ENCODE assay signal across 22 cellular contexts in genomic region chr17:17577373-17577772, GRCh38.
"Had no signal": no experiment of that assay in that cellular context is flagged by ENCODE, and none has a peak within 500 bp of the region (broad histone marks: within the 10 kb centered on the region; RNA-seq: fewer than 3 reads in every experiment).

No MANE protein-coding gene starts in this region.

- H3K4me3 Mint-ChIP-seq: activated CD4-positive, alpha-beta memory T cell treated with anti-CD3 and anti-CD28 coated beads for 36 hours; activated CD4-positive, alpha-beta T cell treated with anti-CD3 and anti-CD28 coated beads, Interleukin-2, amount 10 ng/mL, durations not matched to agents 24 days and 14 days; activated naive CD4-positive, alpha-beta T cell treated with anti-CD3 and anti-CD28 coated beads for 36 hours; activated naive CD8-positive, alpha-beta T cell; activated T-cell treated with anti-CD3 and anti-CD28 coated beads, Interleukin-2, amount 50 U/mL, for 4 hours; T-helper 1 cell treated with Interleukin-12 subunit alpha and Interleukin-12 subunit beta and Interleukin-4 antibody, amounts not matched to agents 30 μg/mL and 1 μg/mL, for 36 hours; WTC11 had no signal

- H3K27ac ChIP-seq: brain microvascular endothelial cell had no signal

- H3K4me1 Mint-ChIP-seq: activated CD4-positive, alpha-beta T cell treated with anti-CD3 and anti-CD28 coated beads, Interleukin-2, amount 10 ng/mL, durations not matched to agents 24 days and 14 days had no signal

- H3K9me3 Mint-ChIP-seq: activated CD4-positive, alpha-beta memory T cell treated with anti-CD3 and anti-CD28 coated beads for 36 hours; activated CD4-positive, alpha-beta T cell treated with anti-CD3 and anti-CD28 coated beads, Interleukin-2, amount 10 ng/mL, durations not matched to agents 24 days and 14 days; activated naive CD4-positive, alpha-beta T cell treated with anti-CD3 and anti-CD28 coated beads for 36 hours; activated T-cell treated with anti-CD3 and anti-CD28 coated beads, Interleukin-2, amount 50 U/mL, for 4 hours; T-helper 1 cell treated with Interleukin-12 subunit alpha and Interleukin-12 subunit beta and Interleukin-4 antibody, amounts not matched to agents 30 μg/mL and 1 μg/mL, for 36 hours; WTC11 had no signal

- H3K27ac Mint-ChIP-seq: activated CD4-positive, alpha-beta memory T cell treated with anti-CD3 and anti-CD28 coated beads for 36 hours; activated CD4-positive, alpha-beta T cell treated with anti-CD3 and anti-CD28 coated beads, Interleukin-2, amount 10 ng/mL, durations not matched to agents 24 days and 14 days; activated naive CD4-positive, alpha-beta T cell treated with anti-CD3 and anti-CD28 coated beads for 36 hours; activated naive CD8-positive, alpha-beta T cell; T-helper 1 cell treated with Interleukin-12 subunit alpha and Interleukin-12 subunit beta and Interleukin-4 antibody, amounts not matched to agents 30 μg/mL and 1 μg/mL, for 36 hours had no signal

- H3K27me3 Mint-ChIP-seq: activated CD4-positive, alpha-beta memory T cell treated with anti-CD3 and anti-CD28 coated beads for 36 hours; activated CD4-positive, alpha-beta T cell treated with anti-CD3 and anti-CD28 coated beads, Interleukin-2, amount 10 ng/mL, durations not matched to agents 24 days and 14 days; activated naive CD8-positive, alpha-beta T cell had no signal

- H3K27me3 ChIP-seq: brain microvascular endothelial cell had no signal

- H3K36me3 Mint-ChIP-seq: activated naive CD8-positive, alpha-beta T cell; WTC11 had no signal

- DNase-seq: activated CD4-positive, alpha-beta memory T cell treated with anti-CD3 and anti-CD28 coated beads for 36 hours; activated CD4-positive, alpha-beta T cell treated with anti-CD3 and anti-CD28 coated beads, Interleukin-2, amount 10 ng/mL, durations not matched to agents 24 days and 14 days; activated CD4-positive, CD25-positive, alpha-beta regulatory T cell treated with anti-CD3 and anti-CD28 coated beads, Interleukin-2, amount 50 U/mL, for 72 hours; activated CD8-positive, alpha-beta memory T cell treated with anti-CD3 and anti-CD28 coated beads for 24 hours; activated gamma-delta T cell; activated naive CD4-positive, alpha-beta T cell treated with anti-CD3 and anti-CD28 coated beads for 36 hours; activated T-cell treated with anti-CD3 and anti-CD28 coated beads, Interleukin-2, amount 50 U/mL, for 4 hours; brain microvascular endothelial cell; Karpas-422; NCI-H1105 treated with DMSO at 0.1 percent for 48 hours; NCI-H1436 treated with DMSO at 0.1 percent for 48 hours; NCI-H187; NCI-H2081 treated with DMSO at 0.1 percent for 48 hours; NCI-H446; NCI-H524; PC-3; SHP77 treated with DMSO at 0.1 percent for 48 hours; T-helper 9 cell had no signal

- ATAC-seq: activated T-cell treated with anti-CD3 and anti-CD28 coated beads, Interleukin-2, amount 50 U/mL, for 4 hours; K562; PC-3; WTC11 had no signal

- H3K36me3 ChIP-seq: brain microvascular endothelial cell had no signal

- H3K4me3 ChIP-seq: K562 had no signal
